8 cellular contexts compared by ENCODE assay signal in the genomic region with DNA sequence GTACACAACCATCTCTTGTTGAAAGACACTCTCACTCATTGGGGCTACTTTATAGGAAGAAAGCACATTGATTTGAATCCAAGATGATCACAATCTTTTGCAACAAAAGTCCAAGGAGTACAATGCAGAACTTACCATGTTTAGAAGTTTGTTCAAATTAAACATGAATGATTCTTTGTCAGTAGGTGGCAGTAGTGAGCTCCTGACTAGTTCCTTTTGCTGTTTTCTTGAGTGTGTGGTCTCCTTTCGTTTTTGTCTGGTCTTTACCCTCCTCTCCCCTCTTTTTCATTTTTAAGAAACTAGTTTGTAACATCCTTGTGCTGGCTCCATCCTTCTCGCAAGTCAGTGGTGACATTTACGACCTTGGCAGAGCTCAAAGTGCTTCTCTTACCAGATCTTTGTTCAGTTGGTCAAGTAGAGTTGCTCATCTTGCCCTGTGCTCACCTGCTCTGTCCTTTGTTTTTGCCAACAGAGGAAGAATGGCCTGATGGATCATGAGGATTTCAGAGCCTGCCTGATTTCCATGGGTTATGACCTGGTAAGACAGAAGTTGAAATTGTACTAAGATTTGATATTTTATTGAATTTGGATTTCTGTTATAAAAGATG. TPM values are rescaled to one million over a fixed set of nuclear protein-coding genes. Genes with fewer than 3 reads are reported as not detected.
DNase-seq lines count a peak whose midpoint lies in the region; ATAC-seq and TF ChIP-seq lines count a peak whose summit lies in the region.

No MANE protein-coding gene starts in this region.

- CTCF ChIA-PET in activated CD4-positive, alpha-beta memory T cell treated with anti-CD3 and anti-CD28 coated beads, Interleukin-2, amount 10 ng/mL, durations not matched to agents 7 days and 5 days (lab: Charles Lee) = interaction anchor here (0.6 to 2.8 kb wide), 27 partner anchors 8 to 803 kb away, joined by 3 to 18 read pairs (median 4); partner anchors contain the start of gene MTR

- no peaks in the 10 kb centered on the region for H3K27me3 ChIP-seq in cardiac muscle cell
- H3K27me3 ChIP-seq in neuronal stem cell (ENCODE audit: control insufficient read depth in 3 of 3, insufficient read depth in 3 of 3, low read depth in 1 of 3, low read length in 3 of 3) = no peaks in the 10 kb centered on the region

- H3K18ac ChIP-seq in neuronal stem cell (ENCODE audit: low read length) = no peak overlapping the region

- no peaks in the 10 kb centered on the region for H3K4me1 Mint-ChIP-seq in activated CD4-positive, alpha-beta memory T cell treated with anti-CD3 and anti-CD28 coated beads, Interleukin-2, amount 10 ng/mL, durations not matched to agents 7 days and 5 days

- POLR2A ChIA-PET in activated CD4-positive, alpha-beta memory T cell treated with anti-CD3 and anti-CD28 coated beads, Interleukin-2, amount 10 ng/mL, durations not matched to agents 7 days and 5 days (lab: Charles Lee) = no interaction called here

- TF ChIP-seq POLR2A in erythroblast (IDR thresholded peaks at IDR 0.05; ENCODE audit: low read length) = no peak

- H3K4me3 ChIP-seq in cardiac muscle cell (no peak overlapping the region), neuronal stem cell (ENCODE audit: low read length in 2 of 2) (no peak overlapping the region)

- no peaks in the 10 kb centered on the region for H3K9me3 Mint-ChIP-seq in activated CD4-positive, alpha-beta memory T cell treated with anti-CD3 and anti-CD28 coated beads, Interleukin-2, amount 10 ng/mL, durations not matched to agents 7 days and 5 days

- no peak overlapping the region for H2BK5ac ChIP-seq in neuronal stem cell (ENCODE audit: low read length)

- ATAC-seq in Right ventricle myocardium inferior (no peak), HG02870 (IDR thresholded peaks at IDR 0.05; ENCODE audit: unreplicated experiment) (peak; percentile 58), GM19467 (IDR thresholded peaks at IDR 0.05; ENCODE audit: unreplicated experiment) (no peak)

- peak; percentile 66 for TF ChIP-seq CTCF in cardiac muscle cell (IDR thresholded peaks at IDR 0.05; ENCODE audit: low read depth, low read length)

- no peak overlapping the region for H3K4me3 Mint-ChIP-seq in activated CD4-positive, alpha-beta memory T cell treated with anti-CD3 and anti-CD28 coated beads, Interleukin-2, amount 10 ng/mL, durations not matched to agents 7 days and 5 days

- H3K4ac ChIP-seq in neuronal stem cell (ENCODE audit: low read length) = no peak overlapping the region

- no peak overlapping the region for H2AK5ac ChIP-seq in neuronal stem cell (ENCODE audit: low read depth, low read length)

- H3K4me1 ChIP-seq in cardiac muscle cell (ENCODE audit: low read depth) = peaks cover under 1% of the 10 kb centered on the region
- H3K4me1 ChIP-seq in neuronal stem cell (ENCODE audit: control insufficient read depth in 2 of 2, insufficient read depth in 1 of 2, low read depth in 1 of 2, low read length in 2 of 2) = no peaks in the 10 kb centered on the region

- DNase-seq in cardiac muscle cell (ENCODE audit: low read depth in 1 of 2, low spot score in 1 of 2) (peak; percentile 65 to 69), Right ventricle myocardium inferior (ENCODE audit: missing footprints) (no peak), RKO (ENCODE audit: low spot score) (peak; percentile 24), erythroblast (lab: John Stamatoyannopoulos, UW) (peak; percentile 54 to 77), neuronal stem cell (ENCODE audit: low spot score) (peak; percentile 45)
- DNase-seq in activated CD4-positive, alpha-beta memory T cell treated with anti-CD3 and anti-CD28 coated beads, Interleukin-2, amount 10 ng/mL, durations not matched to agents 7 days and 5 days = no peak

- no peak overlapping the region for H3K27ac Mint-ChIP-seq in activated CD4-positive, alpha-beta memory T cell treated with anti-CD3 and anti-CD28 coated beads, Interleukin-2, amount 10 ng/mL, durations not matched to agents 7 days and 5 days

- no CpG with 5 or more reads among the region's 3 CpGs for WGBS in neuronal stem cell (ENCODE audit: extremely low coverage in 2 of 2, insufficient read length in 2 of 2, insufficient replicate concordance in 1 of 2), 2 donors

- H4K8ac ChIP-seq in neuronal stem cell (ENCODE audit: low read depth, low read length) = no peak overlapping the region

- H3K36me3 ChIP-seq in cardiac muscle cell = peaks cover 81% of the 10 kb centered on the region
- H3K36me3 ChIP-seq in neuronal stem cell (replicated peaks in 1 of 2; ENCODE audit: control insufficient read depth in 2 of 2, insufficient read depth in 2 of 2, low read length in 2 of 2) = no peaks in the 10 kb centered on the region

- H2BK12ac ChIP-seq in neuronal stem cell (ENCODE audit: low read length) = no peak overlapping the region

- no peaks in the 10 kb centered on the region for H3K9me3 ChIP-seq in cardiac muscle cell (ENCODE audit: low read depth)
- H3K9me3 ChIP-seq in neuronal stem cell (replicated peaks in 1 of 2; ENCODE audit: control insufficient read depth in 2 of 2, insufficient read depth in 1 of 2, low read depth in 1 of 2, low read length in 2 of 2) = no peaks in the 10 kb centered on the region

- H3K36me3 Mint-ChIP-seq in activated CD4-positive, alpha-beta memory T cell treated with anti-CD3 and anti-CD28 coated beads, Interleukin-2, amount 10 ng/mL, durations not matched to agents 7 days and 5 days (ENCODE audit: low read depth) = no peaks in the 10 kb centered on the region

- no peak overlapping the region for H3K9ac ChIP-seq in neuronal stem cell (ENCODE audit: low read depth, low read length, poor library complexity)

- H2BK15ac ChIP-seq in neuronal stem cell (ENCODE audit: low read length) = no peak overlapping the region

- peak overlapping the region; percentile 70 for H2AFZ ChIP-seq in neuronal stem cell (ENCODE audit: low read length)

- H3K27ac ChIP-seq in cardiac muscle cell = peak overlapping the region; percentile 51
- no peak overlapping the region for H3K27ac ChIP-seq in neuronal stem cell (replicated peaks; ENCODE audit: low read length)

- no peak overlapping the region for H3K14ac ChIP-seq in neuronal stem cell (ENCODE audit: low read length)

- peaks cover 3% of the 10 kb centered on the region for H3K27me3 Mint-ChIP-seq in activated CD4-positive, alpha-beta memory T cell treated with anti-CD3 and anti-CD28 coated beads, Interleukin-2, amount 10 ng/mL, durations not matched to agents 7 days and 5 days

- intact Hi-C loops in Right ventricle myocardium inferior (cut with DNase I) = no loop called here

- no peak overlapping the region for H2BK120ac ChIP-seq in neuronal stem cell (ENCODE audit: low read depth, low read length)

- no peak overlapping the region for H3K23ac ChIP-seq in neuronal stem cell (ENCODE audit: low read depth, low read length, poor library complexity)

- no peak overlapping the region for H4K91ac ChIP-seq in neuronal stem cell (ENCODE audit: low read depth, low read length, poor library complexity)

- H3K4me2 ChIP-seq in neuronal stem cell (ENCODE audit: insufficient read depth, low read length, poor library complexity, severe bottlenecking) = no peak overlapping the region

- no peaks in the 10 kb centered on the region for H3K79me1 ChIP-seq in neuronal stem cell (ENCODE audit: low read depth, low read length)

RNA-seq across cellular contexts. Expression of gene MTR, which starts 35.7 kb away (rescaled TPM):
- total RNA-seq in cardiac muscle cell (34.5 and 61.7 TPM in 2 replicates), Right ventricle myocardium inferior (49.0 TPM)
- 23.9 and 45.9 TPM in 2 replicates for polyA plus RNA-seq in cardiac muscle cell
- 6.7 TPM for polyA plus RNA-seq in neuronal stem cell (2013, experiment 1 of 2)
- polyA plus RNA-seq in neuronal stem cell (2013, experiment 2 of 2) = 7.0 TPM
- total RNA-seq in activated CD4-positive, alpha-beta memory T cell treated with anti-CD3 and anti-CD28 coated beads, Interleukin-2, amount 10 ng/mL, durations not matched to agents 7 days and 5 days = 10 to 100 TPM; 43.9 to 46.4 TPM

Comparison
In these comparisons a context has a peak if more than half of its experiments do, and no peak if none do; other contexts are left out.
1. DNase-seq: peak in cardiac muscle cell (2 of 2), RKO (single experiment), erythroblast (2 of 2) and neuronal stem cell (single experiment); none in Right ventricle myocardium inferior (single experiment) and activated CD4-positive, alpha-beta memory T cell treated with anti-CD3 and anti-CD28 coated beads, Interleukin-2, amount 10 ng/mL, durations not matched to agents 7 days and 5 days (single experiment).